20 cellular contexts compared by ENCODE assay signal in the genomic region with DNA sequence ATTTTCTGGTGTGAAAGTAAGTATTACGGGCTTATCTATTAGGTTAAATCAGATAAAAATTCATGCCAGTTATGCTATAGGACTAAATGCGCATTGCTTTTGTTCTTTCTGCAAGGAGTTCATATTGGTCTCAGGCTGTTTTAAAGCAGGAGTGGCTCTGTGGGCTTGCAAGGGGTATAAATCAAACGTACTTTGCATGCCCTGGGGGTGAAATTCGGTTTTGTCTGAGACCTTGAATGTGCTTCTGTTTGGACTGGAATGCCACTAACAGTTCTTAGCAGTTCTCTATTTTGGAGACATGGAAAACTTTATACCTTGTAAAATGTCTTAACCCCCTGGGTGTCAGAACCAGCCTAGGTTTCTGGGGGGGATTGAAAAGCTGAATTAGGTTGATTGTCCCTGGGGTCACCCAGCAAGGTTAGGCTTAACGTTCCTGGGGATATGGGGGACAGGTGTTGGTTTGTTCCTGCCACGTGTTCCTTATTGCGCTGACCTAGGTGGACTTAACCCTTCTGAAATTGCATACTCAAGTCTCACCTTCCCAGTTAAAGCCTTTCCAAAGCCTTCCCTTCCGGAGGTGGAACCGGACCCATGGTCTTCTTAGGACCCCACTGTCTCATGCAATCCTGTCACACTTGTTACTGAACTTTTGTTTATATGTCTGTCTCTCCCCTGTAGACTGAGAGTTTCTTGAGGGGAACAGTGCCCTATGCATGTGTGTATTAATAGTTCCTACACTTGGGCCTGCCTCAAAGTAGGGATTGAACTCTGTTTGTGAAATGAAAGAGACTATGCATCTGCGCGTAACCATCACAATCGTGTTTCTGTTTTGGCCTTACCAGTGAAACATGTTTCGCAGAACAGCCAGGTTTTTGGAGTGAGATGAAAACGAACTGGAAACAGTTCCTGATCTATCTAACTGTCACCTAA.
DNase-seq lines count a peak whose midpoint lies in the region; ATAC-seq and TF ChIP-seq lines count a peak whose summit lies in the region.
"Had no signal": no experiment of that assay in that cellular context is flagged by ENCODE, and none has a peak within 500 bp of the region (broad histone marks: within the 10 kb centered on the region; RNA-seq: fewer than 3 reads in every experiment).

No MANE protein-coding gene starts in this region.

- H3K27me3 ChIP-seq in heart right ventricle (no peaks in the 10 kb centered on the region), skeletal muscle tissue (ENCODE audit: control insufficient read depth in 3 of 3, insufficient read depth in 3 of 3, low read length in 3 of 3) (no peaks in the 10 kb centered on the region)

- no peak for DNase-seq in heart right ventricle
- no peak for DNase-seq in left cardiac atrium
- DNase-seq in NCI-H526 treated with DMSO at 0.1 percent for 48 hours (lab: John Stamatoyannopoulos, UW): peak; percentile 89
- no peak for DNase-seq in left ventricle myocardium superior
- no peak for DNase-seq in D341Med (ENCODE audit: low spot score)
- no peak for DNase-seq in activated T-helper 1 cell treated with anti-CD3 and anti-CD28 coated beads, Interleukin-12 subunit alpha, Interleukin-12 subunit beta, Interleukin-2, Interleukin-4 antibody, amounts not matched to agents 30 ng/mL and 10 ng/mL and 1 ng/mL, durations not matched to agents 14 hours and 24 hours and 36 hours (ENCODE audit: low spot score)
- DNase-seq: EL, H7, NCI-H1105 treated with DMSO at 0.1 percent for 48 hours, NCI-H2029 treated with DMSO at 0.1 percent for 48 hours, NCI-H226, NCI-H510A treated with DMSO at 0.1 percent for 48 hours, OCI-M1, SHP77 had no signal

- H3K27ac Mint-ChIP-seq in activated T-helper 1 cell treated with anti-CD3 and anti-CD28 coated beads, Interleukin-12 subunit alpha, Interleukin-12 subunit beta, Interleukin-2, Interleukin-4 antibody, amounts not matched to agents 30 ng/mL and 10 ng/mL and 1 ng/mL, durations not matched to agents 14 hours and 24 hours and 36 hours: no peak overlapping the region

- no peaks in the 10 kb centered on the region for H3K4me1 Mint-ChIP-seq in activated T-helper 1 cell treated with anti-CD3 and anti-CD28 coated beads, Interleukin-12 subunit alpha, Interleukin-12 subunit beta, Interleukin-2, Interleukin-4 antibody, amounts not matched to agents 30 ng/mL and 10 ng/mL and 1 ng/mL, durations not matched to agents 14 hours and 24 hours and 36 hours (ENCODE audit: low read depth)

- intact Hi-C loops in heart right ventricle (cut with DNase I) (no loop called here), left cardiac atrium (cut with DNase I) (no loop called here), left ventricle myocardium superior (cut with micrococcal nuclease) (no loop called here)
- intact Hi-C loops in activated T-helper 1 cell treated with anti-CD3 and anti-CD28 coated beads, Interleukin-12 subunit alpha, Interleukin-12 subunit beta, Interleukin-2, Interleukin-4 antibody, amounts not matched to agents 30 ng/mL and 10 ng/mL and 1 ng/mL, durations not matched to agents 14 hours and 24 hours and 36 hours (cut with micrococcal nuclease): no loop called here

- H3K27me3 Mint-ChIP-seq in activated T-helper 1 cell treated with anti-CD3 and anti-CD28 coated beads, Interleukin-12 subunit alpha, Interleukin-12 subunit beta, Interleukin-2, Interleukin-4 antibody, amounts not matched to agents 30 ng/mL and 10 ng/mL and 1 ng/mL, durations not matched to agents 14 hours and 24 hours and 36 hours (ENCODE audit: insufficient read depth): no peaks in the 10 kb centered on the region

- H3K36me3 Mint-ChIP-seq in activated T-helper 1 cell treated with anti-CD3 and anti-CD28 coated beads, Interleukin-12 subunit alpha, Interleukin-12 subunit beta, Interleukin-2, Interleukin-4 antibody, amounts not matched to agents 30 ng/mL and 10 ng/mL and 1 ng/mL, durations not matched to agents 14 hours and 24 hours and 36 hours (ENCODE audit: low read depth): no peaks in the 10 kb centered on the region

- H3K4me3 Mint-ChIP-seq in activated T-helper 1 cell treated with anti-CD3 and anti-CD28 coated beads, Interleukin-12 subunit alpha, Interleukin-12 subunit beta, Interleukin-2, Interleukin-4 antibody, amounts not matched to agents 30 ng/mL and 10 ng/mL and 1 ng/mL, durations not matched to agents 14 hours and 24 hours and 36 hours: no peak overlapping the region

- H3K4me1 ChIP-seq in heart right ventricle (peaks cover 0 to 57% (median 15%) of the 10 kb centered on the region in 9 donors), skeletal muscle tissue (ENCODE audit: control insufficient read depth in 3 of 3, insufficient read depth in 3 of 3, low read length in 3 of 3) (peaks cover 21 to 39% (median 25%) of the 10 kb centered on the region in 3 donors)

- H3K36me3 ChIP-seq in heart right ventricle (peaks cover 0 to 58% (median 5%) of the 10 kb centered on the region in 9 donors), skeletal muscle tissue (ENCODE audit: control insufficient read depth in 3 of 3, insufficient read depth in 3 of 3, low read length in 3 of 3) (peaks cover 6 to 7% (median 6%) of the 10 kb centered on the region in 3 donors)

- H3K9ac ChIP-seq in skeletal muscle tissue (ENCODE audit: low read depth in 1 of 3, low read length in 3 of 3): peak overlapping the region; percentile 24 to 57 (median 46)
- H3K9ac ChIP-seq: KMS-11 had no signal

- no peaks in the 10 kb centered on the region for H3K9me3 Mint-ChIP-seq in activated T-helper 1 cell treated with anti-CD3 and anti-CD28 coated beads, Interleukin-12 subunit alpha, Interleukin-12 subunit beta, Interleukin-2, Interleukin-4 antibody, amounts not matched to agents 30 ng/mL and 10 ng/mL and 1 ng/mL, durations not matched to agents 14 hours and 24 hours and 36 hours

- H3K4me3 ChIP-seq in heart right ventricle (no peak overlapping the region), skeletal muscle tissue (ENCODE audit: low read length in 3 of 3) (peak overlapping the region in 2 of 3 donors; percentile 6 to 19)

- H3K27ac ChIP-seq in heart right ventricle (peak overlapping the region in 2 of 10 donors; percentile 6 to 54), skeletal muscle tissue (ENCODE audit: low read depth, low read length) (peak overlapping the region; percentile 31)
- H3K27ac ChIP-seq: C4-2B, HL-60, KMS-11 had no signal

- no peak for TF ChIP-seq CTCF in heart right ventricle (IDR thresholded peaks at IDR 0.05)

- H3K9me3 ChIP-seq in heart right ventricle (no peaks in the 10 kb centered on the region), skeletal muscle tissue (ENCODE audit: control insufficient read depth in 3 of 3, low read length in 3 of 3) (no peaks in the 10 kb centered on the region)

- ATAC-seq in heart right ventricle (peak in 5 of 8 donors; percentile 13 to 47 (median 45)), left cardiac atrium (no peak), left ventricle myocardium superior (peak; percentile 51), HG03442 (IDR thresholded peaks at IDR 0.05; ENCODE audit: unreplicated experiment) (no peak)
- ATAC-seq: SK-N-SH treated with all-trans-retinoic acid at 6 μM for 48 hours had no signal

- WGBS in heart right ventricle, 2 donors: 63 to 71% methylated on average over 14 of the region's 14 CpGs

Comparison
In these comparisons a context has a peak if more than half of its experiments do, and no peak if none do; other contexts are left out.
1. ATAC-seq: peak in heart right ventricle (5 of 8) and left ventricle myocardium superior (single experiment); none in left cardiac atrium (0 of 2) and HG03442 (single experiment).
2. H3K4me3 ChIP-seq: peak in skeletal muscle tissue (2 of 3); none in heart right ventricle (0 of 10).